ENCODE assay signal across 9 cellular contexts in the genomic region with DNA sequence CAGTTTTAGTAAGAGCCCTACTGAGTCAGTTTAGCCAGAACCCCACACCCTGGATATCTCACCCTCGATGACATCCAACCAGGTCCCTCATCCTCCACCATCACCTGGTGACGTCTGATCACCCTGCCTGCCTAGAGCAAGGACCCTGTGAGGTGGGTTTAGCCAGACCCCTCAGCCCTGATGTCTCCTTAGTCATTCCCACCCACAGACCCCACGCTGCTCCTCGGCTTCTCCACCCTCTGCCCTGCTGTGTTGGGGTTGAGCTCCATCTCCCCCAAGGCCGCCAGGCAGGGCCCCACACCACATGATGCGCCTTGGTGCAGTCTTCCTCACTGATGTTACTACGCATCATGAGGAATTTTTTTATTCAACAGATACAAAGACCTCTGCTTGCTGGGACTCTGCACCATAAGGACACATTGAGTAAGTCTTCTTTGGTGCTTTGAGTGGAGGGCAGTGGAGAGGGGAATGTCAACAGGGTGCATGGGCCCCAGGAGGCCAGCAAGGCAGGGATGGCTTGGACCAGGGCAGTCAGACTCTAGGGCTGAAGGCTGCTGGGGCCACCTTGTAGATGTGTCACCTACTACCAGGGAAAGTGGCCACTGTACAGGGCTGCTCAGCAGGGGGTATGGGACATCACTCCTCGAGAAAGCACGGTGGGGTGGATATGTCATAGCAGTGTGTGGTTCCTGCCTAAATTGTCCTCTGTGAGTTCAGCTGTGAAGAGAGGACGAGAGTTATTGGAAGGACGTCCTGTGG. TPM values are rescaled to one million over a fixed set of nuclear protein-coding genes. Genes with fewer than 3 reads are reported as not detected.
DNase-seq lines count a peak whose midpoint lies in the region; ATAC-seq and TF ChIP-seq lines count a peak whose summit lies in the region.
"Had no signal": no experiment of that assay in that cellular context is flagged by ENCODE, and none has a peak within 500 bp of the region (broad histone marks: within the 10 kb centered on the region; RNA-seq: fewer than 3 reads in every experiment).

No MANE protein-coding gene starts in this region.

- H3K27me3 Mint-ChIP-seq in CD14-positive monocyte (ENCODE audit: low read depth in 3 of 3) = peaks cover 2 to 28% (median 14%) of the 10 kb centered on the region in 3 donors

- H3K9ac ChIP-seq in neuronal stem cell (ENCODE audit: low read depth, low read length, poor library complexity) = no peak overlapping the region

- H4K91ac ChIP-seq in neuronal stem cell (ENCODE audit: low read depth, low read length, poor library complexity) = no peak overlapping the region

- TF ChIP-seq POLR2A in esophagus muscularis mucosa (IDR thresholded peaks at IDR 0.05; ENCODE audit: low read depth) = no peak

- H3K14ac ChIP-seq in neuronal stem cell (ENCODE audit: low read length) = no peak overlapping the region

- H3K4me3 ChIP-seq in RWPE2 (ENCODE audit: severe bottlenecking) (no peak overlapping the region), esophagus muscularis mucosa (no peak overlapping the region), neuronal stem cell (ENCODE audit: low read length in 2 of 2) (peak overlapping the region in 1 of 2 donors; percentile 9)

- H3K4me1 ChIP-seq in RWPE2 (ENCODE audit: insufficient read depth, poor library complexity, severe bottlenecking) (peaks cover 21% of the 10 kb centered on the region), esophagus muscularis mucosa (peaks cover 46 to 63% (median 58%) of the 10 kb centered on the region in 4 donors), neuronal stem cell (ENCODE audit: control insufficient read depth in 2 of 2, insufficient read depth in 1 of 2, low read depth in 1 of 2, low read length in 2 of 2) (peaks cover 5 to 15% of the 10 kb centered on the region in 2 donors)

- no peak for TF ChIP-seq EP300 in esophagus muscularis mucosa (IDR thresholded peaks at IDR 0.05)

- peak overlapping the region; percentile 16 for H2BK12ac ChIP-seq in neuronal stem cell (ENCODE audit: low read length)

- H3K4me3 Mint-ChIP-seq in CD14-positive monocyte = no peak overlapping the region

- H3K9me3 ChIP-seq in RWPE2 (ENCODE audit: severe bottlenecking) (no peaks in the 10 kb centered on the region), esophagus muscularis mucosa (no peaks in the 10 kb centered on the region), neuronal stem cell (replicated peaks in 1 of 2; ENCODE audit: control insufficient read depth in 2 of 2, insufficient read depth in 1 of 2, low read depth in 1 of 2, low read length in 2 of 2) (no peaks in the 10 kb centered on the region)

- H3K18ac ChIP-seq in neuronal stem cell (ENCODE audit: low read length) = no peak overlapping the region

- peak overlapping the region; percentile 94 for H3K27ac ChIP-seq in RWPE2 (ENCODE audit: poor library complexity, severe bottlenecking)
- peak overlapping the region; percentile 97 to 100 (median 100) for H3K27ac ChIP-seq in esophagus muscularis mucosa (replicated peaks in 1 of 4)
- H3K27ac ChIP-seq in neuronal stem cell (replicated peaks; ENCODE audit: low read length) = no peak overlapping the region

- H3K27me3 ChIP-seq in RWPE2 (ENCODE audit: insufficient read depth, poor library complexity, severe bottlenecking) (no peaks in the 10 kb centered on the region), esophagus muscularis mucosa (peaks cover 0 to 22% (median 5%) of the 10 kb centered on the region in 4 donors), neuronal stem cell (ENCODE audit: control insufficient read depth in 3 of 3, insufficient read depth in 3 of 3, low read depth in 1 of 3, low read length in 3 of 3) (no peaks in the 10 kb centered on the region)

- no peak overlapping the region for H2BK15ac ChIP-seq in neuronal stem cell (ENCODE audit: low read length)

- no peak for TF ChIP-seq CTCF in CD14-positive monocyte (IDR thresholded peaks at IDR 0.05)
- no peak for TF ChIP-seq CTCF in RWPE2 (IDR thresholded peaks at IDR 0.05; ENCODE audit: poor library complexity, severe bottlenecking)
- TF ChIP-seq CTCF in esophagus muscularis mucosa (IDR thresholded peaks at IDR 0.05) = no peak

- ATAC-seq in RWPE2 (ENCODE audit: low read depth) (no peak), HG02884 (IDR thresholded peaks at IDR 0.05; ENCODE audit: unreplicated experiment) (no peak), sciatic nerve (no peak)

- no peak overlapping the region for H2BK120ac ChIP-seq in neuronal stem cell (ENCODE audit: low read depth, low read length)

- H3K36me3 ChIP-seq in RWPE2 (ENCODE audit: low read depth) (no peaks in the 10 kb centered on the region), esophagus muscularis mucosa (no peaks in the 10 kb centered on the region), neuronal stem cell (replicated peaks in 1 of 2; ENCODE audit: control insufficient read depth in 2 of 2, insufficient read depth in 2 of 2, low read length in 2 of 2) (no peaks in the 10 kb centered on the region)

- H3K9me3 Mint-ChIP-seq in CD14-positive monocyte = no peaks in the 10 kb centered on the region

- H3K4me2 ChIP-seq in neuronal stem cell (ENCODE audit: insufficient read depth, low read length, poor library complexity, severe bottlenecking) = no peak overlapping the region

- H3K27ac Mint-ChIP-seq in CD14-positive monocyte = peak overlapping the region; percentile 97 to 99 (median 99)

- H2AFZ ChIP-seq in neuronal stem cell (ENCODE audit: low read length) = no peak overlapping the region

- peaks cover 3% of the 10 kb centered on the region for H3K79me1 ChIP-seq in neuronal stem cell (ENCODE audit: low read depth, low read length)

- H3K4me1 Mint-ChIP-seq in CD14-positive monocyte = peaks cover 35% of the 10 kb centered on the region

- intact Hi-C loops in CD14-positive monocyte (cut with micrococcal nuclease) = loop anchor here in 1 of 2 donors (2.0 kb wide), 1 partner anchor 23 kb away; the partner anchor contains the start of gene GUK1
- intact Hi-C loops in esophagus muscularis mucosa (cut with DNase I) = no loop called here
- intact Hi-C loops in sciatic nerve (cut with DNase I) = no loop called here

- DNase-seq in CD14-positive monocyte (ENCODE audit: low spot score) = no peak
- no peak for DNase-seq in RWPE2 (ENCODE audit: low spot score)
- DNase-seq in esophagus muscularis mucosa (ENCODE audit: extremely low spot score) = no peak
- no peak for DNase-seq in neuronal stem cell (ENCODE audit: low spot score)
- no peak for DNase-seq in anterior cingulate cortex (lab: John Stamatoyannopoulos, UW)
- DNase-seq in NCI-H1930 (lab: John Stamatoyannopoulos, UW) = no peak
- DNase-seq in sciatic nerve (ENCODE audit: low spot score) = no peak
- DNase-seq: stimulated activated CD4-positive, alpha-beta T cell treated with anti-CD3 and anti-CD28 coated beads, Interleukin-4, amount 100 ng/mL, for 24 hours had no signal

- WGBS in esophagus muscularis mucosa = 93% methylated on average over 10 of the region's 11 CpGs
- WGBS in neuronal stem cell (ENCODE audit: extremely low coverage in 2 of 2, insufficient read length in 2 of 2, insufficient replicate concordance in 1 of 2), 2 donors = no CpG with 5 or more reads among the region's 11 CpGs

- H2BK5ac ChIP-seq in neuronal stem cell (ENCODE audit: low read length) = no peak overlapping the region

- H3K23ac ChIP-seq in neuronal stem cell (ENCODE audit: low read depth, low read length, poor library complexity) = no peak overlapping the region

- H2AK5ac ChIP-seq in neuronal stem cell (ENCODE audit: low read depth, low read length) = peak overlapping the region; percentile 77

- H3K36me3 Mint-ChIP-seq in CD14-positive monocyte = peaks cover 0 to 4% of the 10 kb centered on the region in 2 donors

- H3K4ac ChIP-seq in neuronal stem cell (ENCODE audit: low read length) = peak overlapping the region; percentile 32

- H4K8ac ChIP-seq in neuronal stem cell (ENCODE audit: low read depth, low read length) = no peak overlapping the region

RNA-seq across cellular contexts. Expression of gene IBA57, which starts 1.6 kb away (rescaled TPM):
- polyA plus RNA-seq in CD14-positive monocyte = 1 to 10 TPM; 1.6 to 2.1 TPM
- total RNA-seq in esophagus muscularis mucosa (10 to 100 TPM in 1 of 4 donors, 1 to 10 TPM in 3; 3.7 to 11.8 (median 6.6) TPM), sciatic nerve (10.4 TPM)
- polyA plus RNA-seq in neuronal stem cell (2013, experiment 1 of 2) = 1.3 TPM
- polyA plus RNA-seq in neuronal stem cell (2013, experiment 2 of 2) = 1.4 TPM

RNA-seq across cellular contexts. Expression of gene GJC2, which starts 14.2 kb away (rescaled TPM):
- not detected for polyA plus RNA-seq in CD14-positive monocyte
- total RNA-seq in esophagus muscularis mucosa (10 to 100 TPM in 1 of 4 donors, 1 to 10 TPM in 3; 6.0 to 11.3 (median 7.8) TPM), sciatic nerve (10.5 TPM)
- polyA plus RNA-seq in neuronal stem cell (2013, experiment 1 of 2) = 0.24 TPM
- 0.17 TPM for polyA plus RNA-seq in neuronal stem cell (2013, experiment 2 of 2)

RNA-seq across cellular contexts. Expression of gene GUK1, which starts 23.9 kb away (rescaled TPM):
- 100 to 1,000 TPM; 262 to 316 TPM for polyA plus RNA-seq in CD14-positive monocyte
- 100 to 1,000 TPM; 292 to 354 (median 305) TPM for total RNA-seq in esophagus muscularis mucosa
- polyA plus RNA-seq in neuronal stem cell (2013, experiment 1 of 2) = 106 TPM
- 98.6 TPM for polyA plus RNA-seq in neuronal stem cell (2013, experiment 2 of 2)
- total RNA-seq in sciatic nerve = 250 TPM

RNA-seq across cellular contexts. Expression of gene OBSCN, which starts 43.9 kb away (rescaled TPM):
- polyA plus RNA-seq in CD14-positive monocyte = under 1 TPM; 0.57 to 0.76 TPM
- total RNA-seq in esophagus muscularis mucosa = 10 to 100 TPM; 12.6 to 31.4 (median 17.8) TPM
- 7.3 TPM for polyA plus RNA-seq in neuronal stem cell (2013, experiment 1 of 2)
- 7.9 TPM for polyA plus RNA-seq in neuronal stem cell (2013, experiment 2 of 2)
- 18.3 TPM for total RNA-seq in sciatic nerve

RNA-seq across cellular contexts. Expression of gene MRPL55, which starts 54.9 kb away (rescaled TPM):
- 100 to 1,000 TPM in 1 of 2 donors, 10 to 100 TPM in 1; 99.8 to 104 TPM for polyA plus RNA-seq in CD14-positive monocyte
- total RNA-seq in esophagus muscularis mucosa (10 to 100 TPM; 52.3 to 64.9 (median 60.1) TPM), sciatic nerve (34.2 TPM)
- polyA plus RNA-seq in neuronal stem cell (2013, experiment 1 of 2) = 69.3 TPM
- 63.2 TPM for polyA plus RNA-seq in neuronal stem cell (2013, experiment 2 of 2)
